In genomic region chrX:151921292-151921691, GRCh38 we compare ENCODE assay signal across 10 cellular contexts. TPM values are rescaled to one million over a fixed set of nuclear protein-coding genes. Genes with fewer than 3 reads are reported as not detected.
"Had no signal": no experiment of that assay in that cellular context is flagged by ENCODE, and none has a peak within 500 bp of the region (broad histone marks: within the 10 kb centered on the region; RNA-seq: fewer than 3 reads in every experiment).

No MANE protein-coding gene starts in this region.

- DNase-seq: GM23248, GOT3, H7, HFFc6, IMR-90 had no signal

- H2AFZ ChIP-seq: GM23248 had no signal

- H3K4me1 ChIP-seq: HAP-1 had no signal

- H3K4me3 ChIP-seq: GM23248, HAP-1, K562 had no signal

- H3K9ac ChIP-seq: GM23248 had no signal

- H3K27ac ChIP-seq: GM23248 had no signal

- H3K9me3 ChIP-seq: HAP-1 had no signal

- ATAC-seq: HCT116, K562 had no signal

- H3K36me3 ChIP-seq: HAP-1 had no signal

RNA-seq across cellular contexts. Expression of gene MAGEA4, which starts 8.6 kb away (rescaled TPM):
- total RNA-seq: GM23248, H4, HFFc6, HT-29, IMR-90 had no signal
- polyA plus RNA-seq: GM23248, IMR-90 had no signal
